ENCODE assay signal across 12 cellular contexts in the genomic region with DNA sequence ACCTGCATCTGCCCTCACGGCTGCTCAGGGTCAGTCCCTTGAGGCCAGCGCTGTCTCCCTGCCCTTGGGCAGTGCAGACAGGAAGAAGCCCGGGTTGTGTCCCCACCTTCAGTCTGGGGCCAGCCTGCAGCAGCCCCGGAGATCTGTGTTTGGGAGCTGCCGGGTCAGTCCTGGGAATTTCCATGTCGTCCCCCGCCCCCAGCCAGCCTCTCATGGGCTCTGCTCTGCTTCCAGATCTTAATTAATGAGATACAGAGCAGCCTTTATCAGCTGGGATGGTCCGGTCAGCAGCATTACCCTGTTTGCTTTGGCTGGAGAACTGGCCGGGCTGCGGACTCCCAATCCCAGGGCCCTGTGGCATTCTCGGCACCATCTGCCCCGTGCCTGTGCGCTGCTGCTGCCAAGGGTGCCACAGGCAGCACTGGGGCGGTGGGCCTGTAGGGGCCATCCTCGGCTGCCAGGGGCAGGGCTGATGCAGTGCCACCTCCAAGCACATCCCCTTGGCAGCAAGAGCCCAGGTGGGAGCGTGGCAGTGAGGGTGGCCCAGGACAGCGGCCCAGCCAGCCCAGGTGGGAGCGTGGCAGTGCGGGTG. TPM values are rescaled to one million over a fixed set of nuclear protein-coding genes. Genes with fewer than 3 reads are reported as not detected.
A peak's percentile ranks its signal among the peaks of the same experiment; 100 is the strongest.
DNase-seq lines count a peak whose midpoint lies in the region; ATAC-seq and TF ChIP-seq lines count a peak whose summit lies in the region.
"Had no signal": no experiment of that assay in that cellular context is flagged by ENCODE, and none has a peak within 500 bp of the region (broad histone marks: within the 10 kb centered on the region; RNA-seq: fewer than 3 reads in every experiment).

No MANE protein-coding gene starts in this region.

- H3K27ac ChIP-seq in C4-2B (peak overlapping the region; percentile 95), angular gyrus (ENCODE audit: low read depth, low read length) (peak overlapping the region; percentile 99)

- DNase-seq in immature natural killer cell, result no peak
- DNase-seq in putamen (ENCODE audit: low spot score), result peak; percentile 30
- DNase-seq in NCI-H82 treated with DMSO at 0.1 percent for 48 hours (lab: John Stamatoyannopoulos, UW; ENCODE audit: unreplicated experiment), result no peak
- no peak for DNase-seq in KG1 (lab: John Stamatoyannopoulos, UW)
- DNase-seq in activated T-cell treated with anti-CD3 and anti-CD28 coated beads, Interleukin-2, amount 50 U/mL, for 1 hour, result no peak
- DNase-seq: NCI-H774; stimulated activated CD4-positive, alpha-beta T cell treated with anti-CD3 and anti-CD28 coated beads, Interleukin-12 subunit alpha, Interleukin-12 subunit beta, amount 100 ng/mL, for 4 hours; stimulated activated naive CD4-positive, alpha-beta T cell had no signal

- peaks cover 7 to 13% (median 12%) of the 10 kb centered on the region in 3 donors for H3K27me3 Mint-ChIP-seq in immature natural killer cell (ENCODE audit: low read depth in 3 of 3)

- H3K4me3 Mint-ChIP-seq in immature natural killer cell, result peak overlapping the region; percentile 58 to 85 (median 79)

- peaks cover 8 to 16% of the 10 kb centered on the region in 2 donors for H3K4me1 Mint-ChIP-seq in immature natural killer cell

- H3K36me3 Mint-ChIP-seq in immature natural killer cell, result no peaks in the 10 kb centered on the region

- no peak for ATAC-seq in GM18498 (IDR thresholded peaks at IDR 0.05; ENCODE audit: unreplicated experiment)

- no peak for TF ChIP-seq CTCF in C4-2B (conservative IDR thresholded peaks at IDR 0.05)

- no peak overlapping the region for H3K27ac Mint-ChIP-seq in immature natural killer cell
- H3K27ac Mint-ChIP-seq: activated T-helper 2 cell treated with anti-CD3 and anti-CD28 coated beads, Interferon-gamma antibody, Interleukin-2, Interleukin-4, amounts not matched to agents 10 μg/mL and 5 μg/mL and 100 μg/mL, durations not matched to agents 14 hours and 24 hours and 36 hours had no signal

- H3K9me3 Mint-ChIP-seq in immature natural killer cell, result peaks cover 10 to 18% (median 12%) of the 10 kb centered on the region in 6 donors
- H3K9me3 Mint-ChIP-seq: activated T-helper 2 cell treated with anti-CD3 and anti-CD28 coated beads, Interferon-gamma antibody, Interleukin-2, Interleukin-4, amounts not matched to agents 10 μg/mL and 5 μg/mL and 100 μg/mL, durations not matched to agents 14 hours and 24 hours and 36 hours had no signal

RNA-seq across cellular contexts. Expression of a gene that starts 2.4 kb away (rescaled TPM):
- polyA plus RNA-seq in immature natural killer cell, result 10 to 100 TPM; 15.2 to 21.4 (median 17.2) TPM

RNA-seq across cellular contexts. Expression of a gene that starts 52.6 kb away (rescaled TPM):
- polyA plus RNA-seq in immature natural killer cell, result 100 to 1,000 TPM; 104 to 146 (median 105) TPM
